Comparison of ENCODE assay signal across 8 cellular contexts in the genomic region with DNA sequence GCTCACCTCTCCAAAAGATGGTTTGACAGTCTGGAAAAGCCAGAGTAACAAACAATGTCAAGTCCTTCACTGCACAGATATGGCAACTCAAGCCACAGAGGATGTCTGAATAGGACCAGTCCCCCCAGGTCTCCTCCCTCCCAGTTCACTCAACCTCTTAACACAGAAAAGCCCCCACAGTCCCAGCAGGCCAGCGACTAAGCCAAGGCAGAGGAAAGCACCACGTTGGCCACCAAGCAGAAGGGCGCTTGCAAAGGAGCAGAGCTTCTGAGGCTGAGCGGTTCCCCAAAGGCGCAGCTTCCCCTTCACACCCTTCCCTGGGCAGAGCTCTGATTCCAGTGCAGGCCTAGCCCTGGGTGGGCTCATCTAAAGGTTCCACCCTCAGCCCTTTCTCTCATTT.
DNase-seq lines count a peak whose midpoint lies in the region; ATAC-seq and TF ChIP-seq lines count a peak whose summit lies in the region.

No MANE protein-coding gene starts in this region.

- H3K4me3 ChIP-seq in BLaER1 treated with 17β-estradiol and CSF1 and Interleukin-3, amounts not matched to agents 10 nM and 100 nM = peak overlapping the region; percentile 53 to 78 (median 68)
- H3K4me3 ChIP-seq in WERI-Rb-1 (ENCODE audit: low read depth, low read length) = peak overlapping the region; percentile 64
- no peak overlapping the region for H3K4me3 ChIP-seq in endocrine pancreas (ENCODE audit: control insufficient read depth, insufficient read depth, low read length)
- H3K4me3 ChIP-seq in muscle layer of colon (ENCODE audit: low read depth in 1 of 2, low read length in 2 of 2) = peak overlapping the region; percentile 40 to 79
- peak overlapping the region; percentile 30 to 62 (median 41) for H3K4me3 ChIP-seq in transverse colon

- H3K9me3 ChIP-seq in BLaER1 treated with 17β-estradiol and CSF1 and Interleukin-3, amounts not matched to agents 10 nM and 100 nM (replicated peaks in 1 of 11) = no peaks in the 10 kb centered on the region
- H3K9me3 ChIP-seq in WERI-Rb-1 (ENCODE audit: severe bottlenecking) (no peaks in the 10 kb centered on the region), endocrine pancreas (ENCODE audit: control insufficient read depth, low read length) (no peaks in the 10 kb centered on the region), muscle layer of colon (ENCODE audit: low read length) (no peaks in the 10 kb centered on the region), transverse colon (no peaks in the 10 kb centered on the region)

- in situ Hi-C loops in transverse colon (cut with MboI; ENCODE audit: low pct_ligation_motif_present in 1 of 4, low pct_unique_long_range_greater_than_20kb in 1 of 4, low sequenced_read_pairs in 3 of 4) = no loop called here

- no peaks in the 10 kb centered on the region for H3K27me3 ChIP-seq in BLaER1 treated with 17β-estradiol and CSF1 and Interleukin-3, amounts not matched to agents 10 nM and 100 nM
- H3K27me3 ChIP-seq in WERI-Rb-1 (ENCODE audit: insufficient read depth, low read depth, severe bottlenecking) = no peaks in the 10 kb centered on the region
- H3K27me3 ChIP-seq in endocrine pancreas (ENCODE audit: control insufficient read depth, insufficient read depth, low read length) = no peaks in the 10 kb centered on the region
- H3K27me3 ChIP-seq in muscle layer of colon (ENCODE audit: control insufficient read depth in 1 of 2, insufficient read depth in 2 of 2, low read length in 2 of 2) = no peaks in the 10 kb centered on the region
- H3K27me3 ChIP-seq in transverse colon = no peaks in the 10 kb centered on the region

- H3K9ac ChIP-seq in BLaER1 treated with 17β-estradiol and CSF1 and Interleukin-3, amounts not matched to agents 10 nM and 100 nM = peak overlapping the region; percentile 67 to 84 (median 80)
- H3K9ac ChIP-seq in endocrine pancreas (ENCODE audit: control insufficient read depth, insufficient read depth, low read length) (peak overlapping the region; percentile 19), muscle layer of colon (ENCODE audit: low read length) (peak overlapping the region; percentile 66)

- H3K36me3 ChIP-seq in BLaER1 treated with 17β-estradiol and CSF1 and Interleukin-3, amounts not matched to agents 10 nM and 100 nM = peaks cover 0 to 10% (median 3%) of the 10 kb centered on the region in 11 experiments; a peak in 2 of 22 replicates
- H3K36me3 ChIP-seq in WERI-Rb-1 = no peaks in the 10 kb centered on the region; the same call in 1 of the 2 replicates
- no peaks in the 10 kb centered on the region for H3K36me3 ChIP-seq in endocrine pancreas (ENCODE audit: control insufficient read depth, insufficient read depth, low read length)
- no peaks in the 10 kb centered on the region for H3K36me3 ChIP-seq in muscle layer of colon (ENCODE audit: insufficient read depth, low read length)
- H3K36me3 ChIP-seq in transverse colon = no peaks in the 10 kb centered on the region

- TF ChIP-seq EP300 in transverse colon (IDR thresholded peaks at IDR 0.05; ENCODE audit: low read depth) = no peak

- TF ChIP-seq CTCF in WERI-Rb-1 (IDR thresholded peaks at IDR 0.05; ENCODE audit: low read depth, low read length) (no peak), transverse colon (IDR thresholded peaks at IDR 0.05) (no peak)

- H4K20me1 ChIP-seq in BLaER1 treated with 17β-estradiol and CSF1 and Interleukin-3, amounts not matched to agents 10 nM and 100 nM = peaks cover 11 to 48% (median 27%) of the 10 kb centered on the region in 11 experiments; a peak in 13 of 22 replicates

- TF ChIP-seq POLR2A in transverse colon (IDR thresholded peaks at IDR 0.05) = no peak

- H3K4me1 ChIP-seq in BLaER1 treated with 17β-estradiol and CSF1 and Interleukin-3, amounts not matched to agents 10 nM and 100 nM = peaks cover 41 to 61% (median 57%) of the 10 kb centered on the region in 10 experiments
- no peaks in the 10 kb centered on the region for H3K4me1 ChIP-seq in endocrine pancreas (ENCODE audit: control insufficient read depth, insufficient read depth, low read length)
- peaks cover 33% of the 10 kb centered on the region for H3K4me1 ChIP-seq in muscle layer of colon (ENCODE audit: insufficient read depth, low read length)
- H3K4me1 ChIP-seq in transverse colon = peaks cover 17 to 55% (median 35%) of the 10 kb centered on the region in 4 donors

- 33% methylated on average over 5 of the region's 5 CpGs; no CpG with 5 or more reads in 1 of the 2 donors for WGBS in transverse colon (ENCODE audit: low coverage in 1 of 2), 2 donors

- peak overlapping the region in 10 of 11 experiments; percentile 46 to 79 (median 67); a peak in 20 of 22 replicates for H3K27ac ChIP-seq in BLaER1 treated with 17β-estradiol and CSF1 and Interleukin-3, amounts not matched to agents 10 nM and 100 nM
- peak overlapping the region; percentile 54 for H3K27ac ChIP-seq in WERI-Rb-1
- peak overlapping the region; percentile 90 for H3K27ac ChIP-seq in muscle layer of colon (ENCODE audit: low read depth, low read length)
- H3K27ac ChIP-seq in transverse colon = peak overlapping the region; percentile 76 to 84 (median 82)

- H3K4me2 ChIP-seq in BLaER1 treated with 17β-estradiol and CSF1 and Interleukin-3, amounts not matched to agents 10 nM and 100 nM = peak overlapping the region; percentile 75 to 98 (median 89)

- DNase-seq in WERI-Rb-1 (peak; percentile 13), transverse colon (peak; percentile 38), NCI-H526 treated with DMSO at 0.1 percent for 48 hours (lab: John Stamatoyannopoulos, UW) (no peak)

- intact Hi-C loops in transverse colon (cut with DNase I; ENCODE audit: low total_unique reads) = no loop called here

- peak; percentile 44 for ATAC-seq in GM19351 (IDR thresholded peaks at IDR 0.05; ENCODE audit: unreplicated experiment)
- ATAC-seq in HG03354 (IDR thresholded peaks at IDR 0.05; ENCODE audit: poor library complexity, severe bottlenecking, unreplicated experiment) = peak; percentile 55

Comparison
In these comparisons a context has a peak if more than half of its experiments do, and no peak if none do; other contexts are left out.
1. H3K9ac ChIP-seq: peak in every context shown above with its lines; median percentile 80 in BLaER1 treated with 17β-estradiol and CSF1 and Interleukin-3, amounts not matched to agents 10 nM and 100 nM; 66 in muscle layer of colon; 19 in endocrine pancreas.